In the genomic region with DNA sequence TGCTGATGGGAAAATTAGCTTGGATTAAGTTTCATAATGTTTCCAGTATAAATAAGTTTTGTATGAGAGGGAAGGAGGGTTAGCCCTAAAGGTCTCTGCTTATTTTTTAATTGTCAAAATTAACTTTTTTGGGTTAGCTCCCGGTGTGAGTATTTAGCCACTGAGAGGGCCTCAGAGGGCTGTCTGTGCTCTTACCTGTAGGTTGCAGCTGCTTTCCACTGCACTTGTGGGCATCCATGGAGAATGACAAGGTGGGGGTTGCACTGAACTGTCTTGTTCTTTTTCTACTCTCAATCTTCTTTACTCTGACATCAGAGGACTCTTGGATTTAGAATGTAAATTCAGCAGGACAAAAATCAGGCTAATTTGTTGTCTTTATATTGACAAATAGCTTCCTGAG, we compare ENCODE assay signal across 23 cellular contexts.
A peak's percentile ranks its signal among the peaks of the same experiment; 100 is the strongest.
DNase-seq lines count a peak whose midpoint lies in the region; ATAC-seq and TF ChIP-seq lines count a peak whose summit lies in the region.
"Had no signal": no experiment of that assay in that cellular context is flagged by ENCODE, and none has a peak within 500 bp of the region (broad histone marks: within the 10 kb centered on the region; RNA-seq: fewer than 3 reads in every experiment).

No MANE protein-coding gene starts in this region.

- TF ChIP-seq CTCF in esophagus muscularis mucosa (IDR thresholded peaks at IDR 0.05) (no peak), gastrocnemius medialis (IDR thresholded peaks at IDR 0.05 in 4 of 5, conservative IDR thresholded peaks at IDR 0.05 in 1 of 5) (no peak)

- peak overlapping the region; percentile 79 to 85 (median 82) for H3K27ac ChIP-seq in esophagus muscularis mucosa (replicated peaks in 1 of 4)
- peak overlapping the region; percentile 79 to 88 (median 83) for H3K27ac ChIP-seq in gastrocnemius medialis
- H3K27ac ChIP-seq: right lobe of liver had no signal

- peak; percentile 54 for DNase-seq in DMS153 treated with DMSO at 0.1 percent for 48 hours (lab: John Stamatoyannopoulos, UW; ENCODE audit: unreplicated experiment)
- DNase-seq in DMS153 (lab: John Stamatoyannopoulos, UW): no peak
- DNase-seq in KG1 (lab: John Stamatoyannopoulos, UW): peak; percentile 30
- no peak for DNase-seq in esophagus muscularis mucosa (ENCODE audit: extremely low spot score)
- DNase-seq in gastrocnemius medialis: no peak
- no peak for DNase-seq in activated CD4-positive, CD25-positive, alpha-beta regulatory T cell (lab: John Stamatoyannopoulos, UW)
- no peak for DNase-seq in mesenteric fat pad (ENCODE audit: low spot score)
- DNase-seq: 8988T; activated CD4-positive, alpha-beta T cell treated with anti-CD3 and anti-CD28 coated beads, Interleukin-2, amount 10 ng/mL, durations not matched to agents 7 days and 5 days; CD8-positive, alpha-beta memory T cell; DND-41; effector memory CD4-positive, alpha-beta T cell; HFFc6; Karpas-422; kidney; MV-4-11; naive B cell; NCI-H510A treated with DMSO at 0.1 percent for 48 hours; right lobe of liver; SK-N-SH; T-helper 2 cell had no signal

- 43% methylated on average over 1 of the region's 1 CpG for WGBS in esophagus muscularis mucosa

- H3K4me3 ChIP-seq in esophagus muscularis mucosa (peak overlapping the region in 1 of 4 donors; percentile 9), gastrocnemius medialis (peak overlapping the region in 2 of 4 donors; percentile 8 to 19)
- H3K4me3 ChIP-seq: right lobe of liver had no signal

- intact Hi-C loops in esophagus muscularis mucosa (cut with DNase I) (loop anchor here (5.0 kb wide), 1 partner anchor 81 kb away; a partner anchor contains a TSS), gastrocnemius medialis (cut with DNase I; ENCODE audit: low total_unique reads) (loop anchor here (1.0 kb wide), 1 partner anchor 81 kb away; a partner anchor contains a TSS)

- no peaks in the 10 kb centered on the region for H3K27me3 ChIP-seq in esophagus muscularis mucosa
- H3K27me3 ChIP-seq in gastrocnemius medialis: no peaks in the 10 kb centered on the region
- H3K27me3 ChIP-seq: right lobe of liver had no signal

- H3K4me1 ChIP-seq in esophagus muscularis mucosa: peaks cover 43 to 80% (median 79%) of the 10 kb centered on the region in 4 donors
- H3K4me1 ChIP-seq in gastrocnemius medialis: peaks cover 43 to 59% of the 10 kb centered on the region in 2 donors
- H3K4me1 ChIP-seq: right lobe of liver had no signal

- H3K9me3 ChIP-seq in esophagus muscularis mucosa: no peaks in the 10 kb centered on the region
- no peaks in the 10 kb centered on the region for H3K9me3 ChIP-seq in gastrocnemius medialis
- H3K9me3 ChIP-seq: right lobe of liver, SK-N-SH had no signal

- ATAC-seq in gastrocnemius medialis (peak in 1 of 2 donors; percentile 15), GM19463 (IDR thresholded peaks at IDR 0.05; ENCODE audit: unreplicated experiment) (no peak)
- ATAC-seq: activated naive CD4-positive, alpha-beta T cell treated with anti-CD3 and anti-CD28 coated beads, Interleukin-2, amount 50 U/mL, for 72 hours had no signal

- no peak for TF ChIP-seq EP300 in esophagus muscularis mucosa (IDR thresholded peaks at IDR 0.05)

- in situ Hi-C loops in gastrocnemius medialis (cut with MboI; ENCODE audit: low sequenced_read_pairs in 4 of 4): loop anchor here in 1 of 4 donors (10.0 kb wide), 1 partner anchor 84 kb away; a partner anchor contains a TSS

- TF ChIP-seq POLR2A in esophagus muscularis mucosa (IDR thresholded peaks at IDR 0.05; ENCODE audit: low read depth): no peak
- no peak for TF ChIP-seq POLR2A in gastrocnemius medialis (IDR thresholded peaks at IDR 0.05)

- H3K36me3 ChIP-seq in esophagus muscularis mucosa (no peaks in the 10 kb centered on the region), gastrocnemius medialis (no peaks in the 10 kb centered on the region)
- H3K36me3 ChIP-seq: right lobe of liver had no signal

Comparison
In these comparisons a context has a peak if more than half of its experiments do, and no peak if none do; other contexts are left out.
1. DNase-seq: peak in DMS153 treated with DMSO at 0.1 percent for 48 hours (single experiment) and KG1 (single experiment); none in DMS153 (single experiment), esophagus muscularis mucosa (single experiment), gastrocnemius medialis (0 of 2), activated CD4-positive, CD25-positive, alpha-beta regulatory T cell (0 of 4) and mesenteric fat pad (single experiment).